Comparison of ENCODE assay signal across 9 cellular contexts in genomic region chrX:15468036-15468435, GRCh38. TPM values are rescaled to one million over a fixed set of nuclear protein-coding genes. Genes with fewer than 3 reads are reported as not detected.
DNase-seq lines count a peak whose midpoint lies in the region; ATAC-seq and TF ChIP-seq lines count a peak whose summit lies in the region.
"Had no signal": no experiment of that assay in that cellular context is flagged by ENCODE, and none has a peak within 500 bp of the region (broad histone marks: within the 10 kb centered on the region; RNA-seq: fewer than 3 reads in every experiment).

No MANE protein-coding gene starts in this region.

- no peak overlapping the region for H4K8ac ChIP-seq in neuronal stem cell (ENCODE audit: low read depth, low read length)

- DNase-seq in G401 (ENCODE audit: low spot score) (peak; percentile 33), NAMALWA (ENCODE audit: low spot score) (peak; percentile 53), brain microvascular endothelial cell (peak; percentile 20), left lung (no peak), neuronal stem cell (ENCODE audit: low spot score) (no peak)

- H3K9me3 ChIP-seq in left lung, result no peaks in the 10 kb centered on the region
- H3K9me3 ChIP-seq in neuronal stem cell (replicated peaks in 1 of 2; ENCODE audit: control insufficient read depth in 2 of 2, insufficient read depth in 1 of 2, low read depth in 1 of 2, low read length in 2 of 2), result no peaks in the 10 kb centered on the region

- H2BK15ac ChIP-seq in neuronal stem cell (ENCODE audit: low read length), result no peak overlapping the region

- intact Hi-C loops in left lung (cut with DNase I), result loop anchor here in 1 of 2 donors (5.0 kb wide), 1 partner anchor 121 kb away; no protein-coding TSS in a partner anchor

- H2BK120ac ChIP-seq in neuronal stem cell (ENCODE audit: low read depth, low read length), result no peak overlapping the region

- H3K79me1 ChIP-seq in neuronal stem cell (ENCODE audit: low read depth, low read length), result no peaks in the 10 kb centered on the region

- ATAC-seq in left lung (peak; percentile 67), HG03039 (IDR thresholded peaks at IDR 0.05; ENCODE audit: unreplicated experiment) (no peak), GM19351 (IDR thresholded peaks at IDR 0.05; ENCODE audit: unreplicated experiment) (no peak), HG02981 (IDR thresholded peaks at IDR 0.05; ENCODE audit: unreplicated experiment) (no peak)

- H3K27ac ChIP-seq in brain microvascular endothelial cell (no peak overlapping the region), left lung (no peak overlapping the region), neuronal stem cell (replicated peaks; ENCODE audit: low read length) (no peak overlapping the region)

- no CpG with 5 or more reads among the region's 4 CpGs for WGBS in neuronal stem cell (ENCODE audit: extremely low coverage in 2 of 2, insufficient read length in 2 of 2, insufficient replicate concordance in 1 of 2), 2 donors

- H3K27me3 ChIP-seq in brain microvascular endothelial cell (replicated peaks), result no peaks in the 10 kb centered on the region
- peaks cover 0 to 16% of the 10 kb centered on the region in 2 donors for H3K27me3 ChIP-seq in left lung
- no peaks in the 10 kb centered on the region for H3K27me3 ChIP-seq in neuronal stem cell (ENCODE audit: control insufficient read depth in 3 of 3, insufficient read depth in 3 of 3, low read depth in 1 of 3, low read length in 3 of 3)

- H3K14ac ChIP-seq in neuronal stem cell (ENCODE audit: low read length), result no peak overlapping the region

- no peak overlapping the region for H2BK5ac ChIP-seq in neuronal stem cell (ENCODE audit: low read length)

- in situ Hi-C loops in G401 (cut with HindIII; ENCODE audit: low sequenced_read_pairs), result no loop called here
- in situ Hi-C loops in brain microvascular endothelial cell (cut with HindIII; ENCODE audit: low pct_ligation_motif_present, low sequenced_read_pairs), result no loop called here

- no peak overlapping the region for H3K9ac ChIP-seq in neuronal stem cell (ENCODE audit: low read depth, low read length, poor library complexity)

- H3K4me3 ChIP-seq in brain microvascular endothelial cell (ENCODE audit: low read depth, low read length) (no peak overlapping the region), left lung (no peak overlapping the region), neuronal stem cell (ENCODE audit: low read length in 2 of 2) (no peak overlapping the region)

- H3K4me2 ChIP-seq in neuronal stem cell (ENCODE audit: insufficient read depth, low read length, poor library complexity, severe bottlenecking), result no peak overlapping the region

- no peaks in the 10 kb centered on the region for H3K36me3 ChIP-seq in brain microvascular endothelial cell (replicated peaks)
- H3K36me3 ChIP-seq in left lung, result no peaks in the 10 kb centered on the region
- peaks cover 0 to 3% of the 10 kb centered on the region in 2 donors for H3K36me3 ChIP-seq in neuronal stem cell (replicated peaks in 1 of 2; ENCODE audit: control insufficient read depth in 2 of 2, insufficient read depth in 2 of 2, low read length in 2 of 2)

- no peak overlapping the region for H2AFZ ChIP-seq in neuronal stem cell (ENCODE audit: low read length)

- H2AK5ac ChIP-seq in neuronal stem cell (ENCODE audit: low read depth, low read length), result no peak overlapping the region

- H3K4me1 ChIP-seq in left lung (peaks cover 0 to 4% of the 10 kb centered on the region in 2 donors), neuronal stem cell (ENCODE audit: control insufficient read depth in 2 of 2, insufficient read depth in 1 of 2, low read depth in 1 of 2, low read length in 2 of 2) (no peaks in the 10 kb centered on the region)

- H4K91ac ChIP-seq in neuronal stem cell (ENCODE audit: low read depth, low read length, poor library complexity), result no peak overlapping the region

- no peak overlapping the region for H3K4ac ChIP-seq in neuronal stem cell (ENCODE audit: low read length)

- TF ChIP-seq CTCF in brain microvascular endothelial cell (IDR thresholded peaks at IDR 0.05; ENCODE audit: low read depth, low read length, missing control alignments) (peak; percentile 32), left lung (IDR thresholded peaks at IDR 0.05) (peak in 1 of 2 donors; percentile 40)

- no peak overlapping the region for H3K18ac ChIP-seq in neuronal stem cell (ENCODE audit: low read length)

- no peak overlapping the region for H3K23ac ChIP-seq in neuronal stem cell (ENCODE audit: low read depth, low read length, poor library complexity)

- H2BK12ac ChIP-seq in neuronal stem cell (ENCODE audit: low read length), result no peak overlapping the region

RNA-seq across cellular contexts. Expression of gene PIR, which starts 25.1 kb away (rescaled TPM):
- 26.8 and 49.8 TPM in 2 replicates for total RNA-seq in G401 (2014; rRNA removed; shearing (Covaris generic))
- total RNA-seq in left lung, result 10 to 100 TPM; 16.5 to 32.7 TPM
- 44.1 TPM for polyA plus RNA-seq in neuronal stem cell (2013, experiment 1 of 2)
- polyA plus RNA-seq in neuronal stem cell (2013, experiment 2 of 2), result 44.3 TPM
- polyA plus RNA-seq: IgD-negative memory B cell had no signal

RNA-seq across cellular contexts. Expression of gene BMX, which starts 32.6 kb away (rescaled TPM):
- total RNA-seq in G401 (2014; rRNA removed; shearing (Covaris generic)), result not detected in 2 replicates
- total RNA-seq in left lung, result 1 to 10 TPM; 2.6 to 3.8 TPM
- polyA plus RNA-seq in neuronal stem cell (2013, experiment 1 of 2), result not detected
- polyA plus RNA-seq in neuronal stem cell (2013, experiment 2 of 2), result not detected
- polyA plus RNA-seq: IgD-negative memory B cell had no signal

Comparison
In these comparisons a context has a peak if more than half of its experiments do, and no peak if none do; other contexts are left out.
1. DNase-seq: peak in G401 (single experiment), NAMALWA (single experiment) and brain microvascular endothelial cell (single experiment); none in left lung (0 of 2) and neuronal stem cell (single experiment).